ENCODE assay signal across 20 cellular contexts in genomic region chr2:222950886-222951285, GRCh38.
DNase-seq lines count a peak whose midpoint lies in the region; FAIRE-seq and TF ChIP-seq lines count a peak whose summit lies in the region.
"Had no signal": no experiment of that assay in that cellular context is flagged by ENCODE, and none has a peak within 500 bp of the region (broad histone marks: within the 10 kb centered on the region; RNA-seq: fewer than 3 reads in every experiment).

No MANE protein-coding gene starts in this region.

- CTCF ChIA-PET in Caco-2 (lab: Charles Lee), result interaction anchor here (3.0 kb wide), 1 partner anchor 12 kb away, joined by 10 read pairs; no protein-coding TSS in a partner anchor

- H2BK5ac ChIP-seq in mesenchymal stem cell (ENCODE audit: low read depth, low read length, poor library complexity, severe bottlenecking), result no peak overlapping the region

- intact Hi-C loops in Caco-2 (cut with micrococcal nuclease; ENCODE audit: unreplicated experiment), result no loop called here
- intact Hi-C loops in stomach (cut with DNase I; ENCODE audit: low total_unique reads), result no loop called here

- H2BK12ac ChIP-seq in mesenchymal stem cell (ENCODE audit: low read length in 2 of 2), result no peak overlapping the region

- H3K4ac ChIP-seq in mesenchymal stem cell (ENCODE audit: low read depth in 1 of 2, low read length in 2 of 2), result no peak overlapping the region

- H4K8ac ChIP-seq in mesenchymal stem cell (ENCODE audit: low read length), result no peak overlapping the region

- H3K27ac Mint-ChIP-seq in Caco-2 (ENCODE audit: unreplicated experiment), result no peak overlapping the region
- H3K27ac Mint-ChIP-seq: CD4-positive, CD25-positive, alpha-beta regulatory T cell; effector memory CD8-positive, alpha-beta T cell; memory B cell; progenitor cell of endocrine pancreas; stimulated activated memory B cell treated with anti-CD40 and anti-IgM and Interleukin-4, amounts not matched to agents 10 μg/mL and 1 μg/mL and 100 μg/mL, for 72 hours had no signal

- H3K23ac ChIP-seq in mesenchymal stem cell (ENCODE audit: low read length in 2 of 2), result no peak overlapping the region

- H2AFZ ChIP-seq in mesenchymal stem cell (ENCODE audit: low read depth, low read length), result no peak overlapping the region

- no peak overlapping the region for H3K4me3 Mint-ChIP-seq in Caco-2 (ENCODE audit: unreplicated experiment)
- H3K4me3 Mint-ChIP-seq: activated T-cell treated with anti-CD3 and anti-CD28 coated beads, Interleukin-2, amount 50 U/mL, for 4 hours; CD4-positive, CD25-positive, alpha-beta regulatory T cell; effector memory CD8-positive, alpha-beta T cell; memory B cell; stimulated activated memory B cell treated with anti-CD40 and anti-IgM and Interleukin-4, amounts not matched to agents 10 μg/mL and 1 μg/mL and 100 μg/mL, for 72 hours had no signal

- no peak overlapping the region for H2AK5ac ChIP-seq in mesenchymal stem cell (ENCODE audit: low read length, severe bottlenecking)

- WGBS in mesenchymal stem cell, result 12% methylated on average over 7 of the region's 7 CpGs
- 25 to 60% (median 40%) methylated on average over 7 of the region's 7 CpGs for WGBS in stomach, 5 donors

- no peak overlapping the region for H3K18ac ChIP-seq in mesenchymal stem cell (ENCODE audit: low read depth in 1 of 2, low read length in 2 of 2)

- H3K9me3 Mint-ChIP-seq in Caco-2 (ENCODE audit: unreplicated experiment), result peaks cover 9% of the 10 kb centered on the region
- H3K9me3 Mint-ChIP-seq: activated T-cell treated with anti-CD3 and anti-CD28 coated beads, Interleukin-2, amount 50 U/mL, for 4 hours; effector memory CD8-positive, alpha-beta T cell; stimulated activated memory B cell treated with anti-CD40 and anti-IgM and Interleukin-4, amounts not matched to agents 10 μg/mL and 1 μg/mL and 100 μg/mL, for 72 hours had no signal

- H2BK15ac ChIP-seq in mesenchymal stem cell (ENCODE audit: low read depth, poor library complexity, severe bottlenecking), result no peak overlapping the region

- no peak for TF ChIP-seq CTCF in cardiac fibroblast (IDR thresholded peaks at IDR 0.05; ENCODE audit: low read depth, low read length)
- TF ChIP-seq CTCF in Caco-2 (IDR thresholded peaks at IDR 0.05; ENCODE audit: insufficient read depth in 1 of 2, low read depth in 1 of 2, low read length in 1 of 2, severe bottlenecking in 1 of 2, unreplicated experiment in 1 of 2), result no peak
- TF ChIP-seq CTCF in stomach (IDR thresholded peaks at IDR 0.05), result no peak

- BruUV-seq in Caco-2 (replicated peaks; lab: Mats Ljungman, UMichigan), result no TSS peak

- no peak overlapping the region for H3K14ac ChIP-seq in mesenchymal stem cell (ENCODE audit: low read length in 2 of 2)

- no peaks in the 10 kb centered on the region for H3K9me3 ChIP-seq in mesenchymal stem cell (ENCODE audit: control insufficient read depth, low read length)
- H3K9me3 ChIP-seq in Caco-2, result no peaks in the 10 kb centered on the region
- H3K9me3 ChIP-seq in stomach, result no peaks in the 10 kb centered on the region

- peak; percentile 71 for DNase-seq in AG08395 (ENCODE audit: low spot score)
- DNase-seq in H54 (ENCODE audit: insufficient read length, low spot score), result no peak
- DNase-seq in cardiac fibroblast (ENCODE audit: low read depth in 2 of 2), result peak; percentile 62 to 80
- DNase-seq in mesenchymal stem cell, result peak; percentile 86
- no peak for DNase-seq in Caco-2
- DNase-seq in stomach, result no peak
- no peak for DNase-seq in midbrain (lab: John Stamatoyannopoulos, UW)
- DNase-seq in NCI-H2081 treated with DMSO at 0.1 percent for 48 hours (lab: John Stamatoyannopoulos, UW), result no peak
- DNase-seq: activated CD4-positive, CD25-positive, alpha-beta regulatory T cell; activated T-cell treated with anti-CD3 and anti-CD28 coated beads, Interleukin-2, amount 50 U/mL, for 4 hours; CD4-positive, CD25-positive, alpha-beta regulatory T cell; effector memory CD8-positive, alpha-beta T cell; hippocampal formation; KG1; NCI-H1436 treated with DMSO at 0.1 percent for 48 hours; NCI-H69 had no signal

- TF ChIP-seq POLR2A in H54 (IDR thresholded peaks at IDR 0.05; ENCODE audit: low read depth, low read length), result no peak
- no peak for TF ChIP-seq POLR2A in stomach (IDR thresholded peaks at IDR 0.05)

- no peaks in the 10 kb centered on the region for H3K36me3 ChIP-seq in mesenchymal stem cell (ENCODE audit: control insufficient read depth in 1 of 2, insufficient read depth in 2 of 2, low read depth in 1 of 2, low read length in 2 of 2)
- H3K36me3 ChIP-seq in Caco-2 (ENCODE audit: control insufficient read depth, insufficient read depth, low read length), result no peaks in the 10 kb centered on the region
- H3K36me3 ChIP-seq in stomach, result no peaks in the 10 kb centered on the region

- peak overlapping the region; percentile 50 for H3K4me2 ChIP-seq in mesenchymal stem cell (ENCODE audit: low read length, poor library complexity, severe bottlenecking)

- no peaks in the 10 kb centered on the region for H3K79me1 ChIP-seq in mesenchymal stem cell (replicated peaks; ENCODE audit: low read length, poor library complexity, severe bottlenecking)

- peak overlapping the region; percentile 58 for H3K27ac ChIP-seq in mesenchymal stem cell (ENCODE audit: low read length, poor library complexity, severe bottlenecking)
- H3K27ac ChIP-seq in stomach, result no peak overlapping the region
- H3K27ac ChIP-seq: SK-N-MC had no signal

- no peak overlapping the region for H2BK120ac ChIP-seq in mesenchymal stem cell (ENCODE audit: low read depth, low read length)

- no peak overlapping the region for H4K91ac ChIP-seq in mesenchymal stem cell (ENCODE audit: low read length)

- H3K27me3 Mint-ChIP-seq in Caco-2 (ENCODE audit: insufficient read depth, unreplicated experiment), result peaks cover 2% of the 10 kb centered on the region

- peaks cover 10% of the 10 kb centered on the region for H3K4me1 ChIP-seq in mesenchymal stem cell (ENCODE audit: control insufficient read depth, insufficient read depth, low read depth, low read length)
- no peaks in the 10 kb centered on the region for H3K4me1 ChIP-seq in Caco-2
- H3K4me1 ChIP-seq in stomach, result peaks cover 0 to 10% (median 6%) of the 10 kb centered on the region in 4 donors

- FAIRE-seq in H54 (lab: Jason Lieb, UNC), result peak; percentile 95

- H3K4me3 ChIP-seq in cardiac fibroblast (replicated peaks in 1 of 2; ENCODE audit: low read depth in 2 of 2, low read length in 2 of 2), result no peak overlapping the region
- H3K4me3 ChIP-seq in mesenchymal stem cell (ENCODE audit: insufficient read depth in 1 of 2, low read depth in 1 of 2, low read length in 2 of 2), result no peak overlapping the region
- H3K4me3 ChIP-seq in Caco-2 (ENCODE audit: low read depth, low read length), result no peak overlapping the region
- H3K4me3 ChIP-seq in stomach, result no peak overlapping the region
- H3K4me3 ChIP-seq: SK-N-MC had no signal

- H3K36me3 Mint-ChIP-seq in Caco-2 (ENCODE audit: insufficient read depth, unreplicated experiment), result peaks cover 41% of the 10 kb centered on the region
- H3K36me3 Mint-ChIP-seq: CD4-positive, CD25-positive, alpha-beta regulatory T cell; memory B cell; stimulated activated memory B cell treated with anti-CD40 and anti-IgM and Interleukin-4, amounts not matched to agents 10 μg/mL and 1 μg/mL and 100 μg/mL, for 72 hours had no signal

- no peak for TF ChIP-seq EP300 in stomach (IDR thresholded peaks at IDR 0.05)

- POLR2A ChIA-PET in Caco-2 (lab: Charles Lee), result no interaction called here

- H3K4me1 Mint-ChIP-seq in Caco-2 (ENCODE audit: low read depth, unreplicated experiment), result no peaks in the 10 kb centered on the region
- H3K4me1 Mint-ChIP-seq: CD4-positive, CD25-positive, alpha-beta regulatory T cell; memory B cell; stimulated activated memory B cell treated with anti-CD40 and anti-IgM and Interleukin-4, amounts not matched to agents 10 μg/mL and 1 μg/mL and 100 μg/mL, for 72 hours had no signal

- H3K27me3 ChIP-seq in mesenchymal stem cell (ENCODE audit: control insufficient read depth in 1 of 2, insufficient read depth in 1 of 2, low read length in 2 of 2) (no peaks in the 10 kb centered on the region), Caco-2 (replicated peaks; ENCODE audit: control insufficient read depth, insufficient read depth, low read length) (no peaks in the 10 kb centered on the region), stomach (no peaks in the 10 kb centered on the region)

- peak overlapping the region; percentile 38 for H3K9ac ChIP-seq in mesenchymal stem cell (ENCODE audit: low read length)

Comparison
In these comparisons a context has a peak if more than half of its experiments do, and no peak if none do; other contexts are left out.
1. DNase-seq: peak in AG08395 (single experiment), cardiac fibroblast (2 of 2) and mesenchymal stem cell (single experiment); none in H54 (single experiment), Caco-2 (0 of 2), stomach (single experiment), midbrain (single experiment) and NCI-H2081 treated with DMSO at 0.1 percent for 48 hours (single experiment).